Comparison of ENCODE assay signal across 10 cellular contexts in genomic region chr20:57991211-57991841, GRCh38.
DNase-seq lines count a peak whose midpoint lies in the region; ATAC-seq and TF ChIP-seq lines count a peak whose summit lies in the region.
"Had no signal": no experiment of that assay in that cellular context is flagged by ENCODE, and none has a peak within 500 bp of the region (broad histone marks: within the 10 kb centered on the region; RNA-seq: fewer than 3 reads in every experiment).

No MANE protein-coding gene starts in this region.

- no peak for TF ChIP-seq CTCF in left ventricle myocardium inferior (IDR thresholded peaks at IDR 0.05; ENCODE audit: borderline replicate concordance)
- TF ChIP-seq CTCF in vagina (IDR thresholded peaks at IDR 0.05), result no peak

- no peaks in the 10 kb centered on the region for H3K4me1 ChIP-seq in right cardiac atrium (ENCODE audit: control insufficient read depth, insufficient read depth, low read length)
- peaks cover 19% of the 10 kb centered on the region for H3K4me1 ChIP-seq in left ventricle myocardium inferior
- peaks cover 60% of the 10 kb centered on the region for H3K4me1 ChIP-seq in vagina

- H3K36me3 ChIP-seq in left ventricle myocardium inferior (no peaks in the 10 kb centered on the region), vagina (no peaks in the 10 kb centered on the region)

- no peak for TF ChIP-seq POLR2A in vagina (IDR thresholded peaks at IDR 0.05)

- no peaks in the 10 kb centered on the region for H3K9me3 ChIP-seq in right cardiac atrium (ENCODE audit: control insufficient read depth, low read length)
- H3K9me3 ChIP-seq in left ventricle myocardium inferior (replicated peaks), result no peaks in the 10 kb centered on the region
- no peaks in the 10 kb centered on the region for H3K9me3 ChIP-seq in vagina

- H3K27me3 ChIP-seq in right cardiac atrium (ENCODE audit: control insufficient read depth, insufficient read depth), result no peaks in the 10 kb centered on the region
- H3K27me3 ChIP-seq in left ventricle myocardium inferior (ENCODE audit: low read depth), result no peaks in the 10 kb centered on the region
- H3K27me3 ChIP-seq in vagina, result no peaks in the 10 kb centered on the region

- H3K27ac ChIP-seq in right cardiac atrium (ENCODE audit: low read length) (no peak overlapping the region), left ventricle myocardium inferior (replicated peaks) (peak overlapping the region; percentile 30), vagina (peak overlapping the region; percentile 69)

- intact Hi-C loops in Right ventricle myocardium superior (cut with DNase I) (no loop called here), right cardiac atrium (cut with DNase I) (no loop called here), left ventricle myocardium inferior (cut with micrococcal nuclease) (no loop called here), vagina (cut with DNase I) (no loop called here)

- H3K4me3 ChIP-seq in right cardiac atrium (ENCODE audit: low read length) (no peak overlapping the region), left ventricle myocardium inferior (no peak overlapping the region), vagina (no peak overlapping the region)

- WGBS in right cardiac atrium, result 86% methylated on average over 13 of the region's 13 CpGs

- peak; percentile 47 for ATAC-seq in Right ventricle myocardium superior (ENCODE audit: poor library complexity)
- no peak for ATAC-seq in right cardiac atrium
- peak; percentile 78 for ATAC-seq in SK-N-SH treated with all-trans-retinoic acid at 6 μM for 48 hours

- no peak for DNase-seq in Right ventricle myocardium superior
- DNase-seq in right cardiac atrium, result no peak
- DNase-seq in left ventricle myocardium inferior, result no peak
- no peak for DNase-seq in vagina (ENCODE audit: extremely low spot score in 2 of 2)
- no peak for DNase-seq in stimulated activated CD4-positive, alpha-beta T cell treated with anti-CD3 and anti-CD28 coated beads, Interleukin-4, amount 100 ng/mL, for 4 hours
- DNase-seq in stimulated activated CD4-positive, alpha-beta T cell treated with anti-CD3 and anti-CD28 coated beads, Interleukin-2, amount 100 ng/mL, for 48 hours, result no peak
- DNase-seq in NCI-H748 treated with DMSO at 0.1 percent for 48 hours (lab: John Stamatoyannopoulos, UW), result no peak
- DNase-seq: CD4-positive, alpha-beta memory T cell; erythroblast had no signal

TF ChIP-seq in SK-N-SH treated with all-trans-retinoic acid at 6 μM for 48 hours, 23 proteins besides CTCF, POLR2A, EP300 and RAD21:
- TF ChIP-seq CREB5 (CRISPR knock-in tag; IDR thresholded peaks at IDR 0.05; ENCODE audit: low read depth) (no peak), ZNF8 (CRISPR knock-in tag; IDR thresholded peaks at IDR 0.05) (no peak), TSHZ2 (CRISPR knock-in tag; IDR thresholded peaks at IDR 0.05) (no peak), ZNF565 (CRISPR knock-in tag; conservative IDR thresholded peaks at IDR 0.05; ENCODE audit: low read depth) (no peak), SNAI2 (CRISPR knock-in tag; IDR thresholded peaks at IDR 0.05) (no peak), TCF4 (CRISPR knock-in tag; IDR thresholded peaks at IDR 0.05; ENCODE audit: borderline replicate concordance) (no peak), ZFP3 (CRISPR knock-in tag; IDR thresholded peaks at IDR 0.05) (no peak), ISL1 (CRISPR knock-in tag; IDR thresholded peaks at IDR 0.05) (no peak), TOX (CRISPR knock-in tag; IDR thresholded peaks at IDR 0.05; ENCODE audit: borderline replicate concordance) (no peak), BACH2 (CRISPR knock-in tag; IDR thresholded peaks at IDR 0.05; ENCODE audit: borderline replicate concordance) (no peak), POU6F1 (CRISPR knock-in tag; IDR thresholded peaks at IDR 0.05; ENCODE audit: borderline replicate concordance, low read depth) (no peak), ESRRG (CRISPR knock-in tag; IDR thresholded peaks at IDR 0.05) (no peak), ZFP30 (CRISPR knock-in tag; IDR thresholded peaks at IDR 0.05) (no peak), CSDC2 (CRISPR knock-in tag; IDR thresholded peaks at IDR 0.05) (no peak), ZC3H10 (CRISPR knock-in tag; IDR thresholded peaks at IDR 0.05) (no peak)
TF ChIP-seq in SK-N-SH treated with all-trans-retinoic acid at 6 μM for 48 hours: peak in this region for 0.

Comparison
In these comparisons a context has a peak if more than half of its experiments do, and no peak if none do; other contexts are left out.
1. ATAC-seq: peak in Right ventricle myocardium superior (single experiment) and SK-N-SH treated with all-trans-retinoic acid at 6 μM for 48 hours (single experiment); none in right cardiac atrium (0 of 2).